Comparison of ENCODE assay signal across 6 cellular contexts in genomic region chr19:49117677-49118564, GRCh38. TPM values are rescaled to one million over a fixed set of nuclear protein-coding genes. Genes with fewer than 3 reads are reported as not detected.
DNase-seq lines count a peak whose midpoint lies in the region; ATAC-seq and TF ChIP-seq lines count a peak whose summit lies in the region.

No MANE protein-coding gene starts in this region.

- no peak for ATAC-seq in HG02938 (IDR thresholded peaks at IDR 0.05; ENCODE audit: unreplicated experiment)

- no peaks in the 10 kb centered on the region for H3K9me3 ChIP-seq in AG04450 (ENCODE audit: control insufficient read depth, insufficient read depth, low read length)

- CTCF ChIA-PET in AG04450 (lab: Charles Lee): interaction anchor here (0.9 to 2.1 kb wide), 2 partner anchors 20 to 81 kb away, joined by 3 to 10 read pairs; no protein-coding TSS in a partner anchor

- POLR2A ChIA-PET in AG04450 (lab: Yijun Ruan, JAX): no interaction called here

- H3K27ac ChIP-seq in AG04450 (ENCODE audit: low read depth, low read length) (peak overlapping the region; percentile 77), layer of hippocampus (ENCODE audit: low read depth, low read length) (peak overlapping the region; percentile 98)

- DNase-seq in AG04450 (ENCODE audit: low read depth, low spot score): no peak
- no peak for DNase-seq in activated effector memory CD4-positive, alpha-beta T cell treated with anti-CD3 and anti-CD28 coated beads, Interleukin-2, amount 50 U/mL, for 16 hours
- DNase-seq in activated gamma-delta T cell treated with Interleukin-2 at 50 U/mL for 16 hours: no peak

- H3K4me3 ChIP-seq in AG04450 (ENCODE audit: low read depth, low read length) (peak overlapping the region; percentile 73), WI38 (ENCODE audit: low read depth, low read length) (peak overlapping the region; percentile 66)

- no peak for TF ChIP-seq CTCF in AG04450 (IDR thresholded peaks at IDR 0.05; ENCODE audit: low read depth, low read length)
- no peak for TF ChIP-seq CTCF in WI38 (IDR thresholded peaks at IDR 0.05; ENCODE audit: low read depth, low read length)

- H3K27me3 ChIP-seq in AG04450 (ENCODE audit: control insufficient read depth, insufficient read depth, low read length) (no peaks in the 10 kb centered on the region), layer of hippocampus (ENCODE audit: control insufficient read depth, insufficient read depth, low read length) (no peaks in the 10 kb centered on the region)

RNA-seq across cellular contexts. Expression of gene C19orf73, which starts 1.0 kb away (rescaled TPM):
- polyA plus RNA-seq in AG04450 (2011; rRNA removed): 0.36 and 0.50 TPM in 2 replicates
- not detected in 2 replicates for polyA minus RNA-seq in AG04450 (2011; rRNA and poly(A)+ RNA removed)

RNA-seq across cellular contexts. Expression of gene PPFIA3, which starts 1.4 kb away (rescaled TPM):
- 0.52 and 0.63 TPM in 2 replicates for polyA plus RNA-seq in AG04450 (2011; rRNA removed)
- polyA minus RNA-seq in AG04450 (2011; rRNA and poly(A)+ RNA removed): 0.51 and 0.78 TPM in 2 replicates

RNA-seq across cellular contexts. Expression of gene LIN7B, which starts 3.8 kb away (rescaled TPM):
- 4.2 and 4.9 TPM in 2 replicates for polyA plus RNA-seq in AG04450 (2011; rRNA removed)
- 1.8 and 2.0 TPM in 2 replicates for polyA minus RNA-seq in AG04450 (2011; rRNA and poly(A)+ RNA removed)

RNA-seq across cellular contexts. Expression of gene SNRNP70, which starts 32.7 kb away (rescaled TPM):
- 117 and 149 TPM in 2 replicates for polyA plus RNA-seq in AG04450 (2011; rRNA removed)
- polyA minus RNA-seq in AG04450 (2011; rRNA and poly(A)+ RNA removed): 48.9 and 53.2 TPM in 2 replicates

RNA-seq across cellular contexts. Expression of gene HRC, which starts 37.3 kb away (rescaled TPM):
- polyA plus RNA-seq in AG04450 (2011; rRNA removed): 0.06 TPM in 1 of 2 replicates, not detected in the other
- polyA minus RNA-seq in AG04450 (2011; rRNA and poly(A)+ RNA removed): not detected in 2 replicates
